In genomic region chr3:10692039-10692438, GRCh38 we compare ENCODE assay signal across 5 cellular contexts.
"Had no signal": no experiment of that assay in that cellular context is flagged by ENCODE, and none has a peak within 500 bp of the region (broad histone marks: within the 10 kb centered on the region; RNA-seq: fewer than 3 reads in every experiment).

No MANE protein-coding gene starts in this region.

- H3K4me2 ChIP-seq: GM23338 had no signal

- DNase-seq: H9, HCEC 1CT, KG1 had no signal

- ATAC-seq: GM23338, K562 had no signal

- H3K4me3 ChIP-seq: GM23338, K562 had no signal
